20 cellular contexts compared by ENCODE assay signal in the genomic region with DNA sequence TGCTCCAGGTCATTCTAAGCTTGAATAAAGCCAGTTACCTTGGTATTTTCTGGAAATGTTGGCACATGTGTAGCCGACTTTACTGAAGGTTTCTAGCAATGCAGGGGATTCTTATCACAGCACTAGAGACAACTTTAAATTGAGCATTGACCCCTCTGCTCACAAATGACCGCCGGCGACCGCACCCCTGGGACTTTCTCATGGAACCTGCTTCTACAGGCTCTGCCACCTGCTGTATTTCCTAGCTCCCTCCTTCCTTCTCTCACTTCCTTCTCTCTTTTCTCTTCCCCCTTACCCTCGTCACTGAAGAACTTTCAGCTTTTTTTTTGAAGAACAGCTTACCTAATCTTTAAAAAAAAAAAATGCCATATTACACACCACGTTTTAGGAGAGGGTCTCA. TPM values are rescaled to one million over a fixed set of nuclear protein-coding genes. Genes with fewer than 3 reads are reported as not detected.
DNase-seq lines count a peak whose midpoint lies in the region; ATAC-seq, FAIRE-seq and TF ChIP-seq lines count a peak whose summit lies in the region.
"Had no signal": no experiment of that assay in that cellular context is flagged by ENCODE, and none has a peak within 500 bp of the region (broad histone marks: within the 10 kb centered on the region; RNA-seq: fewer than 3 reads in every experiment).

No MANE protein-coding gene starts in this region.

- H3K27ac Mint-ChIP-seq in GM23338 (no peak overlapping the region), progenitor cell of endocrine pancreas (peak overlapping the region; percentile 30)
- H3K27ac Mint-ChIP-seq in dendritic cell treated with granulocyte-macrophage colony-stimulating factor and Interleukin-4, amounts not matched to agents 40 ng/mL and 50 ng/mL, for 4 days = peak overlapping the region; percentile 64
- H3K27ac Mint-ChIP-seq in naive thymus-derived CD8-positive, alpha-beta T cell = no peak overlapping the region
- H3K27ac Mint-ChIP-seq: CD4-positive, alpha-beta T cell had no signal

- H3K27me3 ChIP-seq in GM23338 (ENCODE audit: insufficient read depth) = no peaks in the 10 kb centered on the region
- H3K27me3 ChIP-seq: SJCRH30 had no signal

- TF ChIP-seq CTCF in GM23338 (conservative IDR thresholded peaks at IDR 0.05; ENCODE audit: low read depth in 2 of 2) (no peak), progenitor cell of endocrine pancreas (IDR thresholded peaks at IDR 0.05; ENCODE audit: unreplicated experiment) (no peak)

- H3K4me3 ChIP-seq in GM23338 = no peak overlapping the region
- H3K4me3 ChIP-seq: GM12878, SJCRH30 had no signal

- DNase-seq in GM23338 (ENCODE audit: low spot score) (no peak), NOMO-1 treated with dmso at 0.1 percent for 144 hours (lab: John Stamatoyannopoulos, UW; ENCODE audit: unreplicated experiment) (peak; percentile 68), progenitor cell of endocrine pancreas (ENCODE audit: low spot score, unreplicated experiment) (no peak), HTR-8/SVneo (ENCODE audit: insufficient read length, low spot score) (no peak)
- DNase-seq in naive thymus-derived CD8-positive, alpha-beta T cell = no peak
- DNase-seq: CD4-positive, alpha-beta T cell; COR-L47; DMS79 treated with DMSO at 0.1 percent for 48 hours; IMR-90; NCI-H1105 treated with DMSO at 0.1 percent for 48 hours; NCI-H2029 treated with DMSO at 0.1 percent for 48 hours; NCI-H2171 treated with DMSO at 0.1 percent for 48 hours; NCI-H524 treated with DMSO at 0.1 percent for 48 hours; NCI-H82; SJCRH30 had no signal

- H4K20me1 ChIP-seq in GM23338 (replicated peaks; ENCODE audit: insufficient read depth) = no peaks in the 10 kb centered on the region

- peaks cover 2% of the 10 kb centered on the region for H3K27me3 Mint-ChIP-seq in GM23338 (ENCODE audit: insufficient read depth, low read depth, poor library complexity)
- peaks cover 1% of the 10 kb centered on the region for H3K27me3 Mint-ChIP-seq in dendritic cell treated with granulocyte-macrophage colony-stimulating factor and Interleukin-4, amounts not matched to agents 40 ng/mL and 50 ng/mL, for 4 days
- H3K27me3 Mint-ChIP-seq in progenitor cell of endocrine pancreas = peaks cover 4% of the 10 kb centered on the region
- H3K27me3 Mint-ChIP-seq in naive thymus-derived CD8-positive, alpha-beta T cell = peaks cover 12 to 38% (median 17%) of the 10 kb centered on the region in 5 donors

- FAIRE-seq in HTR-8/SVneo (lab: Jason Lieb, UNC) = no peak
- FAIRE-seq: GM12878, H1 had no signal

- 0 out of 2 replicates have a peak, but pooled peaks cover 3% of the 10 kb centered on the region for H3K9me2 ChIP-seq in GM23338 (ENCODE audit: insufficient read depth)

- H3K4me1 Mint-ChIP-seq in GM23338 (peaks cover 6% of the 10 kb centered on the region; the same call in 2 of the 3 replicates), progenitor cell of endocrine pancreas (ENCODE audit: low read depth) (peaks cover 33% of the 10 kb centered on the region)
- H3K4me1 Mint-ChIP-seq in dendritic cell treated with granulocyte-macrophage colony-stimulating factor and Interleukin-4, amounts not matched to agents 40 ng/mL and 50 ng/mL, for 4 days (ENCODE audit: low read depth) = peaks cover 46% of the 10 kb centered on the region
- H3K4me1 Mint-ChIP-seq in naive thymus-derived CD8-positive, alpha-beta T cell = peaks cover 0 to 13% (median 1%) of the 10 kb centered on the region in 4 donors

- no peaks in the 10 kb centered on the region for H3K36me3 ChIP-seq in GM23338 (ENCODE audit: insufficient read depth)
- H3K36me3 ChIP-seq: SJCRH30 had no signal

- H3F3A ChIP-seq in GM23338 (replicated peaks; ENCODE audit: low read depth) = no peaks in the 10 kb centered on the region

- H3K79me2 ChIP-seq in GM23338 (replicated peaks; ENCODE audit: insufficient read depth) = no peaks in the 10 kb centered on the region

- ATAC-seq in GM23338 (no peak), GM21619 (IDR thresholded peaks at IDR 0.05; ENCODE audit: unreplicated experiment) (no peak)
- no peak for ATAC-seq in naive thymus-derived CD8-positive, alpha-beta T cell
- ATAC-seq: GM12878 had no signal

- no peaks in the 10 kb centered on the region for H3K9me3 Mint-ChIP-seq in GM23338
- peaks cover 11% of the 10 kb centered on the region for H3K9me3 Mint-ChIP-seq in dendritic cell treated with granulocyte-macrophage colony-stimulating factor and Interleukin-4, amounts not matched to agents 40 ng/mL and 50 ng/mL, for 4 days
- H3K9me3 Mint-ChIP-seq in progenitor cell of endocrine pancreas (ENCODE audit: low read depth) = peaks cover 4% of the 10 kb centered on the region
- peaks cover 0 to 2% (median 0%) of the 10 kb centered on the region in 9 donors for H3K9me3 Mint-ChIP-seq in naive thymus-derived CD8-positive, alpha-beta T cell
- H3K9me3 Mint-ChIP-seq: CD4-positive, alpha-beta T cell had no signal

- POLR2A ChIA-PET in naive thymus-derived CD8-positive, alpha-beta T cell (lab: Charles Lee) = no interaction called here

- no peaks in the 10 kb centered on the region for H3K36me3 Mint-ChIP-seq in GM23338 (ENCODE audit: low read depth)
- H3K36me3 Mint-ChIP-seq in dendritic cell treated with granulocyte-macrophage colony-stimulating factor and Interleukin-4, amounts not matched to agents 40 ng/mL and 50 ng/mL, for 4 days (ENCODE audit: low read depth) = no peaks in the 10 kb centered on the region
- peaks cover 3% of the 10 kb centered on the region for H3K36me3 Mint-ChIP-seq in progenitor cell of endocrine pancreas (ENCODE audit: insufficient read depth)
- no peaks in the 10 kb centered on the region for H3K36me3 Mint-ChIP-seq in naive thymus-derived CD8-positive, alpha-beta T cell

- H3K27ac ChIP-seq in GM23338 (ENCODE audit: low read depth) = no peak overlapping the region
- H3K27ac ChIP-seq: RWPE1, SJCRH30 had no signal

- intact Hi-C loops in dendritic cell treated with granulocyte-macrophage colony-stimulating factor and Interleukin-4, amounts not matched to agents 40 ng/mL and 50 ng/mL, for 4 days (cut with micrococcal nuclease) = no loop called here

- no peak overlapping the region for H3K4me2 ChIP-seq in GM23338

- no peaks in the 10 kb centered on the region for H3K4me1 ChIP-seq in GM23338 (ENCODE audit: insufficient read depth)

- no peak overlapping the region for H3K4me3 Mint-ChIP-seq in GM23338
- no peak overlapping the region for H3K4me3 Mint-ChIP-seq in dendritic cell treated with granulocyte-macrophage colony-stimulating factor and Interleukin-4, amounts not matched to agents 40 ng/mL and 50 ng/mL, for 4 days
- H3K4me3 Mint-ChIP-seq in progenitor cell of endocrine pancreas (ENCODE audit: low read depth) = no peak overlapping the region
- no peak overlapping the region for H3K4me3 Mint-ChIP-seq in naive thymus-derived CD8-positive, alpha-beta T cell
- H3K4me3 Mint-ChIP-seq: CD4-positive, alpha-beta T cell had no signal

- H2AFZ ChIP-seq in GM23338 = 0 out of 2 replicates have a peak overlapping the region, but pooled peaks have one; percentile 6

TF ChIP-seq in GM23338, 12 proteins besides CTCF, POLR2A, EP300 and RAD21 (continues in another document):
- TF ChIP-seq STAT1 (IDR thresholded peaks at IDR 0.05; ENCODE audit: unreplicated experiment) (no peak), JUNB (IDR thresholded peaks at IDR 0.05; ENCODE audit: unreplicated experiment) (no peak), EZH2 (IDR thresholded peaks at IDR 0.05; ENCODE audit: low read depth, unreplicated experiment) (no peak), EZH2phosphoT487 (IDR thresholded peaks at IDR 0.05; ENCODE audit: unreplicated experiment) (no peak)

RNA-seq across cellular contexts. Expression of a gene that starts 30.9 kb away (rescaled TPM):
- total RNA-seq in GM23338 (2014; rRNA removed; shearing (Covaris generic)) = 2.6 and 8.4 TPM in 2 replicates
- 6.0 and 6.4 TPM in 2 replicates for polyA plus RNA-seq in GM23338 (2016; fragmentation: Nextera tagmentation; extraction: Ambion mirVana)
- 43.9 and 46.0 TPM in 2 replicates for total RNA-seq in progenitor cell of endocrine pancreas
- total RNA-seq in naive thymus-derived CD8-positive, alpha-beta T cell = 1 to 10 TPM; 2.2 to 2.6 TPM
- under 1 TPM in 2 of 3 donors, not detected in 1; 0.07 to 0.26 TPM for polyA plus RNA-seq in naive thymus-derived CD8-positive, alpha-beta T cell

Comparison
In these comparisons a context has a peak if more than half of its experiments do, and no peak if none do; other contexts are left out.
1. H3K27ac Mint-ChIP-seq: peak in dendritic cell treated with granulocyte-macrophage colony-stimulating factor and Interleukin-4, amounts not matched to agents 40 ng/mL and 50 ng/mL, for 4 days (single experiment) and progenitor cell of endocrine pancreas (single experiment); none in GM23338 (single experiment) and naive thymus-derived CD8-positive, alpha-beta T cell (0 of 10).